In the genomic region with DNA sequence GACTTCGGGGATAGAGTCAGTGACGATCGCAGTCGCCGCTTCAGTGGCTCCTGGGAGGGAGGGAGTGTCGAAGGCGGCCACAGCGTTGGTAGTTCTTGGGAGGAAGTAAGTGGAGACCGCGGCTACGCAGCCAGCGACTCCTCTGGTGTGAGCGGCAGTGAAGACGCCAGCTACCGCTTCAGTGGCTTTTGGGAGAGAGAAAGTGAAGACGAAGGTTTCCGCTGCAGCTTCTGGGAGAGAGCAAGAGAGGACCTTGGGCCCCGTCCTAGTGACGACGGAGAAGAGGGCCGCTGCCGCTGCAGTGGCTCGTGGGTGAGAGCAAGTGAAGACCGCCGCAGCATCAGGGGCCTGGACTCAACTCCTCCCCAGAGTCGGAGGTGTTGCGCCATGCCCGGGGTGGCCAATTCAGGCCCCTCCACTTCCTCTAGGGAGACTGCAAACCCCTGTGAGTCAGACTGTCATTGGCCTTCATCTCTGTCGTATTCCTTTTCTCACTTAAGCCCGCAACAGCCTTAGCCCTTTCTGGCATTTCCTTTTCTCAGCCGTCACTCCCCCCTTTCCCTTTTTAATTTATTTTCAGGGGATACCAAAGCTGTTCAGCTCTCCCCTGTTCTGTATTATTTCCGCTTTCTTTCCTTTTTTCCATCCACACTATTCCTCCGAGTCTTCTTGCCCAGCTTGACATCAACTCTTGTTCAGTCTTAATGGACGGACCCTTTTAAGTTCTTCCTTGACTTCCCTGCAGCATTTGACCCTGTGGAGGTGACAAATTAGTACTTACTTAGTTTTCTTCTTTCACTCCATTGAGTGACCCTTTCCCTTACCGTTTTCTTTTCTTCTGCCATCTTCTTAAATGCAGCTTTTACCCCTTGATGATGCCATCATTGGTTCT, we compare ENCODE assay signal across 8 cellular contexts. TPM values are rescaled to one million over a fixed set of nuclear protein-coding genes. Genes with fewer than 3 reads are reported as not detected.
DNase-seq lines count a peak whose midpoint lies in the region; ATAC-seq and TF ChIP-seq lines count a peak whose summit lies in the region.

No MANE protein-coding gene starts in this region.

- DNase-seq in Caco-2 = peak; percentile 71 to 77
- peak; percentile 36 to 49 (median 43) for DNase-seq in T-helper 17 cell
- peak; percentile 73 for DNase-seq in hepatic stellate cell (ENCODE audit: low spot score)
- DNase-seq in retinal pigment epithelial cell (ENCODE audit: low read depth) = no peak
- no peak for DNase-seq in NCI-H2029 (lab: John Stamatoyannopoulos, UW)

- TF ChIP-seq CTCF in Caco-2 (IDR thresholded peaks at IDR 0.05; ENCODE audit: insufficient read depth in 1 of 2, low read depth in 1 of 2, low read length in 1 of 2, severe bottlenecking in 1 of 2, unreplicated experiment in 1 of 2) = no peak
- no peak for TF ChIP-seq CTCF in retinal pigment epithelial cell (conservative IDR thresholded peaks at IDR 0.05; ENCODE audit: low read depth, low read length)

- H3K9me3 Mint-ChIP-seq in Caco-2 (ENCODE audit: unreplicated experiment) = no peaks in the 10 kb centered on the region

- H3K9me3 ChIP-seq in Caco-2 = no peaks in the 10 kb centered on the region
- no peaks in the 10 kb centered on the region for H3K9me3 ChIP-seq in T-helper 17 cell (ENCODE audit: control insufficient read depth, low read length, poor library complexity, severe bottlenecking)

- no peaks in the 10 kb centered on the region for H3K27me3 ChIP-seq in Caco-2 (replicated peaks; ENCODE audit: control insufficient read depth, insufficient read depth, low read length)

- intact Hi-C loops in Caco-2 (cut with micrococcal nuclease; ENCODE audit: unreplicated experiment) = loop anchor here (1.0 to 2.0 kb wide), 2 partner anchors 46 to 56 kb away; no protein-coding TSS in a partner anchor

- peak overlapping the region; percentile 80 for H3K4me3 Mint-ChIP-seq in Caco-2 (ENCODE audit: unreplicated experiment)
- peak overlapping the region; percentile 99 for H3K4me3 Mint-ChIP-seq in T-helper 17 cell

- POLR2A ChIA-PET in Caco-2 (lab: Charles Lee) = interaction anchor here (1.0 to 1.9 kb wide), 3 partner anchors 38 to 102 kb away, joined by 3 to 19 read pairs (median 4); partner anchors contain the start of genes CCDC90B and PCF11

- no TSS peak for BruUV-seq in Caco-2 (replicated peaks; lab: Mats Ljungman, UMichigan)

- H3K27ac Mint-ChIP-seq in Caco-2 (ENCODE audit: unreplicated experiment) = peak overlapping the region; percentile 89
- peak overlapping the region; percentile 100 for H3K27ac Mint-ChIP-seq in T-helper 17 cell

- peak overlapping the region; percentile 77 for H3K4me3 ChIP-seq in Caco-2 (ENCODE audit: low read depth, low read length)
- peak overlapping the region; percentile 70 for H3K4me3 ChIP-seq in retinal pigment epithelial cell (ENCODE audit: low read length)

- ATAC-seq in GM19463 (IDR thresholded peaks at IDR 0.05; ENCODE audit: unreplicated experiment) (peak; percentile 49), HG03571 (IDR thresholded peaks at IDR 0.05; ENCODE audit: unreplicated experiment) (peak; percentile 60), T-helper 17 cell (peak; percentile 72)

- H3K27me3 Mint-ChIP-seq in Caco-2 (ENCODE audit: insufficient read depth, unreplicated experiment) = no peaks in the 10 kb centered on the region
- no peaks in the 10 kb centered on the region for H3K27me3 Mint-ChIP-seq in T-helper 17 cell

- CTCF ChIA-PET in Caco-2 (lab: Charles Lee) = interaction anchor here (0.5 to 1.1 kb wide), 4 partner anchors 55 to 264 kb away, joined by 3 to 4 read pairs (median 3); no protein-coding TSS in a partner anchor

- H3K36me3 ChIP-seq in Caco-2 (ENCODE audit: control insufficient read depth, insufficient read depth, low read length) = peaks cover 2% of the 10 kb centered on the region; the same call in 1 of the 2 replicates

- H3K4me1 Mint-ChIP-seq in Caco-2 (ENCODE audit: low read depth, unreplicated experiment) = peaks cover 30% of the 10 kb centered on the region
- peaks cover 53% of the 10 kb centered on the region for H3K4me1 Mint-ChIP-seq in T-helper 17 cell

- H3K4me1 ChIP-seq in Caco-2 = peaks cover 7% of the 10 kb centered on the region; the same call in 1 of the 2 replicates

- H3K36me3 Mint-ChIP-seq in Caco-2 (ENCODE audit: insufficient read depth, unreplicated experiment) (peaks cover 32% of the 10 kb centered on the region), T-helper 17 cell (ENCODE audit: low read depth) (peaks cover 9% of the 10 kb centered on the region)

- peak overlapping the region; percentile 90 for H3K27ac ChIP-seq in angular gyrus (ENCODE audit: low read depth, low read length)

RNA-seq across cellular contexts. Expression of gene ANKRD42, which starts 1.0 kb away (rescaled TPM):
- total RNA-seq in Caco-2 (2022) (8.3 and 9.0 TPM in 2 replicates), T-helper 17 cell (10 to 100 TPM in 1 of 2 donors, 1 to 10 TPM in 1; 7.5 to 10.3 TPM)

RNA-seq across cellular contexts. Expression of gene PCF11, which starts 37.6 kb away (rescaled TPM):
- 78.4 and 78.5 TPM in 2 replicates for total RNA-seq in Caco-2 (2022)
- total RNA-seq in T-helper 17 cell = 100 to 1,000 TPM; 152 to 153 TPM

Comparison
In these comparisons a context has a peak if more than half of its experiments do, and no peak if none do; other contexts are left out.
1. DNase-seq: peak in Caco-2 (2 of 2), T-helper 17 cell (3 of 3) and hepatic stellate cell (single experiment); none in retinal pigment epithelial cell (single experiment) and NCI-H2029 (single experiment).
2. Peak in every context shown above with its lines, with median percentiles within 50 percentile points of each other: ATAC-seq.